ENCODE assay signal across 12 cellular contexts in the genomic region with DNA sequence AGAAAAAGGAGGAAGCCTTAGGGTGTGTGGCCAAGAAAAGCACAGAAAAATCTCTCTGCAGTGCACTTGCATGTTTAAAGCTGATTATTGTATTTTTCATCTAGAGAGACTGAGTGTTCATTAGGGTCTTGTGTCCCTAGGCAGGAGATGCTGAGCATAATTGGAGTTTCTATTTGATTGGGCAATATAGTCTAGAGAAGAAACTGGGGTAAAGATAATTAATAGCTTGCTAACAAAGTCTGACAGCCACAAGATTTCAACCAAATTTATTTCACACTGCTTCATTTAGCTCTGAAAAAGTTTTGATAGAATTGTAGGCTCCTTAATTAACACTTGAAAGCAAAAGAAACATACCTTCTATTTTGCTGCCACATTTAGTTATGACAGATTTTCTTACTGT. TPM values are rescaled to one million over a fixed set of nuclear protein-coding genes. Genes with fewer than 3 reads are reported as not detected.
DNase-seq lines count a peak whose midpoint lies in the region; ATAC-seq and TF ChIP-seq lines count a peak whose summit lies in the region.
"Had no signal": no experiment of that assay in that cellular context is flagged by ENCODE, and none has a peak within 500 bp of the region (broad histone marks: within the 10 kb centered on the region; RNA-seq: fewer than 3 reads in every experiment).

No MANE protein-coding gene starts in this region.

- H3K4me1 ChIP-seq in SJCRH30 = peaks cover 4% of the 10 kb centered on the region; the same call in 1 of the 2 replicates
- no peaks in the 10 kb centered on the region for H3K4me1 ChIP-seq in fibroblast of lung (ENCODE audit: control insufficient read depth, extremely low read depth, insufficient read depth, low read length)
- H3K4me1 ChIP-seq in muscle layer of duodenum (ENCODE audit: control insufficient read depth in 1 of 2, insufficient read depth in 2 of 2, low read length in 2 of 2) = peaks cover 0 to 4% of the 10 kb centered on the region in 2 donors
- H3K4me1 ChIP-seq in stomach smooth muscle (ENCODE audit: control insufficient read depth, insufficient read depth, low read length) = no peaks in the 10 kb centered on the region
- peaks cover 4% of the 10 kb centered on the region for H3K4me1 ChIP-seq in body of pancreas

- H3K4me3 Mint-ChIP-seq in activated naive CD4-positive, alpha-beta T cell treated with anti-CD3 and anti-CD28 coated beads for 36 hours = no peak overlapping the region
- H3K4me3 Mint-ChIP-seq: activated CD4-positive, alpha-beta T cell treated with anti-CD3 and anti-CD28 coated beads, Interleukin-2, amount 10 ng/mL, durations not matched to agents 24 days and 14 days; CD4-positive, alpha-beta memory T cell had no signal

- peak overlapping the region; percentile 70 for H3K4me2 ChIP-seq in fibroblast of lung (ENCODE audit: extremely low read depth, insufficient read depth, low read length)

- peaks cover 3% of the 10 kb centered on the region for H3K79me2 ChIP-seq in fibroblast of lung (ENCODE audit: control insufficient read depth, insufficient read depth, low read length)

- H3K4me3 ChIP-seq in SJCRH30 (peak overlapping the region; percentile 19), fibroblast of lung (replicated peaks in 1 of 4; ENCODE audit: control extremely low read depth in 1 of 4, insufficient read depth in 1 of 4, low read depth in 3 of 4, low read length in 4 of 4) (peak overlapping the region; percentile 24 to 94 (median 60)), muscle layer of duodenum (ENCODE audit: low read depth in 1 of 2, low read length in 2 of 2) (peak overlapping the region; percentile 25 to 83), stomach smooth muscle (ENCODE audit: low read length in 2 of 2) (peak overlapping the region; percentile 56 to 73), body of pancreas (no peak overlapping the region)

- no peaks in the 10 kb centered on the region for H3K36me3 ChIP-seq in SJCRH30
- no peaks in the 10 kb centered on the region for H3K36me3 ChIP-seq in fibroblast of lung (ENCODE audit: control insufficient read depth, insufficient read depth, low read length)
- no peaks in the 10 kb centered on the region for H3K36me3 ChIP-seq in muscle layer of duodenum (ENCODE audit: control insufficient read depth in 1 of 2, insufficient read depth in 2 of 2, low read length in 2 of 2)
- no peaks in the 10 kb centered on the region for H3K36me3 ChIP-seq in stomach smooth muscle (ENCODE audit: control insufficient read depth in 2 of 2, insufficient read depth in 2 of 2, low read length in 2 of 2)
- no peaks in the 10 kb centered on the region for H3K36me3 ChIP-seq in body of pancreas (replicated peaks in 1 of 2; ENCODE audit: insufficient read depth in 1 of 2, low read depth in 2 of 2)

- peaks cover 1% of the 10 kb centered on the region for H3K9me3 Mint-ChIP-seq in activated naive CD4-positive, alpha-beta T cell treated with anti-CD3 and anti-CD28 coated beads for 36 hours
- H3K9me3 Mint-ChIP-seq: activated CD4-positive, alpha-beta T cell treated with anti-CD3 and anti-CD28 coated beads, Interleukin-2, amount 10 ng/mL, durations not matched to agents 24 days and 14 days had no signal

- H3K4me1 Mint-ChIP-seq in activated naive CD4-positive, alpha-beta T cell treated with anti-CD3 and anti-CD28 coated beads for 36 hours (ENCODE audit: low read depth) = no peaks in the 10 kb centered on the region
- H3K4me1 Mint-ChIP-seq: activated CD4-positive, alpha-beta T cell treated with anti-CD3 and anti-CD28 coated beads, Interleukin-2, amount 10 ng/mL, durations not matched to agents 24 days and 14 days; CD4-positive, alpha-beta memory T cell had no signal

- no peak overlapping the region for H3K9ac ChIP-seq in fibroblast of lung (ENCODE audit: insufficient read depth, low read length)
- peak overlapping the region; percentile 1 to 56 for H3K9ac ChIP-seq in stomach smooth muscle (ENCODE audit: low read length in 2 of 2)

- no peaks in the 10 kb centered on the region for H3K27me3 ChIP-seq in SJCRH30
- H3K27me3 ChIP-seq in fibroblast of lung (ENCODE audit: control insufficient read depth, insufficient read depth, low read length) = no peaks in the 10 kb centered on the region
- no peaks in the 10 kb centered on the region for H3K27me3 ChIP-seq in muscle layer of duodenum (ENCODE audit: low read depth, low read length)
- H3K27me3 ChIP-seq in stomach smooth muscle (ENCODE audit: control insufficient read depth in 1 of 2, insufficient read depth in 2 of 2, low read length in 2 of 2) = no peaks in the 10 kb centered on the region
- H3K27me3 ChIP-seq in body of pancreas = no peaks in the 10 kb centered on the region

- H3K27ac Mint-ChIP-seq in activated naive CD4-positive, alpha-beta T cell treated with anti-CD3 and anti-CD28 coated beads for 36 hours = no peak overlapping the region
- H3K27ac Mint-ChIP-seq: activated CD4-positive, alpha-beta T cell treated with anti-CD3 and anti-CD28 coated beads, Interleukin-2, amount 10 ng/mL, durations not matched to agents 24 days and 14 days; CD4-positive, alpha-beta memory T cell had no signal

- no peak for TF ChIP-seq POLR2A in body of pancreas (IDR thresholded peaks at IDR 0.05)

- H3K27me3 Mint-ChIP-seq in activated naive CD4-positive, alpha-beta T cell treated with anti-CD3 and anti-CD28 coated beads for 36 hours (ENCODE audit: low read depth) = no peaks in the 10 kb centered on the region
- H3K27me3 Mint-ChIP-seq: activated CD4-positive, alpha-beta T cell treated with anti-CD3 and anti-CD28 coated beads, Interleukin-2, amount 10 ng/mL, durations not matched to agents 24 days and 14 days; CD4-positive, alpha-beta memory T cell had no signal

- no peak for ATAC-seq in body of pancreas

- CTCF ChIA-PET in activated naive CD4-positive, alpha-beta T cell treated with anti-CD3 and anti-CD28 coated beads for 36 hours (lab: Charles Lee) = no interaction called here

- H3K36me3 Mint-ChIP-seq in activated naive CD4-positive, alpha-beta T cell treated with anti-CD3 and anti-CD28 coated beads for 36 hours (ENCODE audit: low read depth) = no peaks in the 10 kb centered on the region
- H3K36me3 Mint-ChIP-seq: CD4-positive, alpha-beta memory T cell had no signal

- no peaks in the 10 kb centered on the region for H3K9me3 ChIP-seq in SJCRH30 (replicated peaks)
- H3K9me3 ChIP-seq in fibroblast of lung (ENCODE audit: control insufficient read depth, insufficient read depth, low read depth, low read length) = no peaks in the 10 kb centered on the region
- H3K9me3 ChIP-seq in muscle layer of duodenum (ENCODE audit: control insufficient read depth in 1 of 2, low read length in 2 of 2) = no peaks in the 10 kb centered on the region
- H3K9me3 ChIP-seq in stomach smooth muscle (ENCODE audit: control insufficient read depth in 2 of 2, low read length in 2 of 2) = no peaks in the 10 kb centered on the region
- H3K9me3 ChIP-seq in body of pancreas = no peaks in the 10 kb centered on the region

- no peak overlapping the region for H3K27ac ChIP-seq in SJCRH30
- H3K27ac ChIP-seq in fibroblast of lung (ENCODE audit: insufficient read depth, low read length) = no peak overlapping the region
- no peak overlapping the region for H3K27ac ChIP-seq in muscle layer of duodenum (ENCODE audit: low read length)
- H3K27ac ChIP-seq in stomach smooth muscle (ENCODE audit: low read length) = no peak overlapping the region
- no peak overlapping the region for H3K27ac ChIP-seq in body of pancreas

- no peaks in the 10 kb centered on the region for H4K20me1 ChIP-seq in fibroblast of lung (ENCODE audit: control insufficient read depth, extremely low read depth, insufficient read depth, low read length)

- TF ChIP-seq CTCF in fibroblast of lung (conservative IDR thresholded peaks at IDR 0.05 in 1 of 2, IDR thresholded peaks at IDR 0.05 in 1 of 2; ENCODE audit: low read depth in 1 of 2, low read length in 2 of 2) = no peak
- no peak for TF ChIP-seq CTCF in body of pancreas (IDR thresholded peaks at IDR 0.05)

- DNase-seq in SJCRH30 = peak in 1 of 2 experiments; percentile 12
- no peak for DNase-seq in fibroblast of lung (ENCODE audit: low read depth in 2 of 2)
- no peak for DNase-seq in RPMI8226
- DNase-seq in activated naive CD4-positive, alpha-beta T cell treated with anti-CD3 and anti-CD28 coated beads for 36 hours = no peak
- DNase-seq in body of pancreas = no peak
- no peak for DNase-seq in AML-193 (lab: John Stamatoyannopoulos, UW)
- DNase-seq: activated CD4-positive, alpha-beta T cell treated with anti-CD3 and anti-CD28 coated beads, Interleukin-2, amount 10 ng/mL, durations not matched to agents 24 days and 14 days; CD4-positive, alpha-beta memory T cell; NCI-H774; SW 1271 had no signal

- intact Hi-C loops in activated naive CD4-positive, alpha-beta T cell treated with anti-CD3 and anti-CD28 coated beads for 36 hours (cut with micrococcal nuclease) = no loop called here
- intact Hi-C loops in body of pancreas (cut with DNase I) = no loop called here

- H2AFZ ChIP-seq in fibroblast of lung (ENCODE audit: low read length) = no peak overlapping the region

RNA-seq across cellular contexts. Expression of a gene that starts 2.3 kb away (rescaled TPM):
- 5.3 and 6.5 TPM in 2 replicates for total RNA-seq in SJCRH30 (2014; rRNA removed; shearing (Covaris generic))
- 5.1 and 7.6 TPM in 2 replicates for total RNA-seq in fibroblast of lung
- polyA plus RNA-seq in fibroblast of lung = 2.9 and 10.8 TPM in 2 replicates
- 1.7 and 5.5 TPM in 2 replicates for polyA plus RNA-seq in fibroblast of lung (2012)
- 0.96 and 4.7 TPM in 2 replicates for polyA minus RNA-seq in fibroblast of lung (ENCODE audit: low replicate concordance)
- total RNA-seq in activated naive CD4-positive, alpha-beta T cell treated with anti-CD3 and anti-CD28 coated beads for 36 hours = not detected
- total RNA-seq in body of pancreas = 10 to 100 TPM in 1 of 2 donors, 1 to 10 TPM in 1; 3.1 to 21.1 TPM
- total RNA-seq: activated CD4-positive, alpha-beta T cell treated with anti-CD3 and anti-CD28 coated beads, Interleukin-2, amount 10 ng/mL, durations not matched to agents 24 days and 14 days; CD4-positive, alpha-beta memory T cell had no signal
- polyA plus RNA-seq: CD4-positive, alpha-beta memory T cell had no signal

Comparison
In these comparisons a context has a peak if more than half of its experiments do, and no peak if none do; other contexts are left out.
1. H3K4me3 ChIP-seq: peak in SJCRH30 (single experiment), fibroblast of lung (4 of 4), muscle layer of duodenum (2 of 2) and stomach smooth muscle (2 of 2); none in body of pancreas (0 of 2).